1 cellular context compared by ENCODE assay signal in genomic region chr11:70732493-70733206, GRCh38.
TF ChIP-seq lines count a peak whose summit lies in the region.

No MANE protein-coding gene starts in this region.

TF ChIP-seq in GM23338, 12 proteins besides CTCF, POLR2A, EP300 and RAD21 (continued from another document):
- no peak for TF ChIP-seq REST (IDR thresholded peaks at IDR 0.05; ENCODE audit: unreplicated experiment)
